Comparison of ENCODE assay signal across 8 cellular contexts in the genomic region with DNA sequence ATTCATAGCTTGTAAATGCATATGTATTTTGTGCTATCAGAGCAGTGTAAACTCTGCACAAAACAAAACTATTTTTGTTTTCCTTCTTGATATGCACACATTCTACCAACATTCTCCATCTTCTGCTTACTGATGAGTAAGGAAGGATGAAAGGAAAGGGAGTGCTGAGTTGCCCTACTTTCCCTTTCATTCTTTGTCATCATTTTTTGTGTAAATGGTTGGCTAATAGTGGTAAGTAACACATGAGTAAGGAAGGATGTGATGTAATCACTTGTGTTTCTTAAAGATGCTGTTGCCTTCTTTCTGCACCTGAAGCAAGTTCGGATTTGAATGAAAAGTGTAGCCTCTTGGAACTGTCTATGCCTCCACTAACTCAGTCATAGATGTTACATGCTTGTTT. TPM values are rescaled to one million over a fixed set of nuclear protein-coding genes. Genes with fewer than 3 reads are reported as not detected.
DNase-seq lines count a peak whose midpoint lies in the region; ATAC-seq and TF ChIP-seq lines count a peak whose summit lies in the region.

No MANE protein-coding gene starts in this region.

- peak; percentile 34 for ATAC-seq in HG02885 (IDR thresholded peaks at IDR 0.05; ENCODE audit: poor library complexity, unreplicated experiment)
- ATAC-seq in left lung, result no peak
- ATAC-seq in HG02970 (IDR thresholded peaks at IDR 0.05; ENCODE audit: low FRiP score, unreplicated experiment), result no peak
- no peak for ATAC-seq in GM21737 (IDR thresholded peaks at IDR 0.05; ENCODE audit: unreplicated experiment)

- peaks cover 13 to 36% of the 10 kb centered on the region in 2 donors for H3K4me1 ChIP-seq in left lung

- no peaks in the 10 kb centered on the region for H3K27me3 Mint-ChIP-seq in chondrocyte (ENCODE audit: low read depth)

- H3K27me3 ChIP-seq in left lung, result no peaks in the 10 kb centered on the region

- H3K4me3 Mint-ChIP-seq in chondrocyte (ENCODE audit: unreplicated experiment), result no peak overlapping the region

- no peak overlapping the region for H3K4me3 ChIP-seq in left lung

- H3K9me3 ChIP-seq in left lung, result no peaks in the 10 kb centered on the region

- H3K27ac ChIP-seq in left lung, result peak overlapping the region; percentile 16 to 99

- H3K27ac Mint-ChIP-seq in chondrocyte (ENCODE audit: unreplicated experiment), result no peak overlapping the region

- no peaks in the 10 kb centered on the region for H3K36me3 ChIP-seq in left lung

- no peaks in the 10 kb centered on the region for H3K9me3 Mint-ChIP-seq in chondrocyte (ENCODE audit: low read depth)

- TF ChIP-seq CTCF in GM13976 (IDR thresholded peaks at IDR 0.05; ENCODE audit: borderline replicate concordance, control extremely low read depth, extremely low read depth, insufficient read depth, missing control alignments) (no peak), left lung (IDR thresholded peaks at IDR 0.05) (no peak), chondrocyte (IDR thresholded peaks at IDR 0.05) (no peak)

- DNase-seq in GM13976 (ENCODE audit: low spot score) (peak; percentile 55), SIG-M5 treated with dmso at 0.1 percent for 504 hours (lab: John Stamatoyannopoulos, UW; ENCODE audit: unreplicated experiment) (peak; percentile 79), left lung (no peak), activated gamma-delta T cell treated with Interleukin-2 at 50 U/mL for 16 hours (no peak), chondrocyte (ENCODE audit: low spot score) (no peak)

- peaks cover 5% of the 10 kb centered on the region for H3K36me3 Mint-ChIP-seq in chondrocyte (ENCODE audit: low read depth)

- H3K4me1 Mint-ChIP-seq in chondrocyte (ENCODE audit: low read depth), result peaks cover 35% of the 10 kb centered on the region

- intact Hi-C loops in left lung (cut with DNase I), result no loop called here

- in situ Hi-C loops in GM13976 (cut with MboI; ENCODE audit: low sequenced_read_pairs, unreplicated experiment), result no loop called here

RNA-seq across cellular contexts. Expression of gene REV3L, which starts 4.6 kb away (rescaled TPM):
- total RNA-seq in left lung (10 to 100 TPM; 29.3 to 35.4 TPM), chondrocyte (38.0 to 60.1 TPM (median 38.0 TPM) in 3 replicates)

Comparison
In these comparisons a context has a peak if more than half of its experiments do, and no peak if none do; other contexts are left out.
1. DNase-seq: peak in GM13976 (single experiment) and SIG-M5 treated with dmso at 0.1 percent for 504 hours (single experiment); none in left lung (0 of 2), activated gamma-delta T cell treated with Interleukin-2 at 50 U/mL for 16 hours (single experiment) and chondrocyte (single experiment).